In genomic region chr3:177281292-177281942, GRCh38 we compare ENCODE assay signal across 11 cellular contexts.
A peak's percentile ranks its signal among the peaks of the same experiment; 100 is the strongest.
DNase-seq lines count a peak whose midpoint lies in the region; ATAC-seq lines count a peak whose summit lies in the region.
"Had no signal": no experiment of that assay in that cellular context is flagged by ENCODE, and none has a peak within 500 bp of the region (broad histone marks: within the 10 kb centered on the region; RNA-seq: fewer than 3 reads in every experiment).

No MANE protein-coding gene starts in this region.

- peak; percentile 7 for DNase-seq in COLO668 (lab: John Stamatoyannopoulos, UW; ENCODE audit: unreplicated experiment)
- peak; percentile 29 for DNase-seq in OCI-M1 (lab: John Stamatoyannopoulos, UW)
- DNase-seq in left lobe of liver (ENCODE audit: low spot score): no peak
- DNase-seq in iPS-NIHi7 (ENCODE audit: extremely low spot score): no peak
- no peak for DNase-seq in ecto neural progenitor cell (ENCODE audit: low spot score)
- DNase-seq in GM03348 (ENCODE audit: low spot score): no peak
- DNase-seq: foreskin melanocyte; NCI-H524 treated with DMSO at 0.1 percent for 48 hours; stimulated activated CD4-positive, alpha-beta T cell treated with anti-CD3 and anti-CD28 coated beads, Interleukin-4, amount 100 ng/mL, for 24 hours had no signal

- peak; percentile 50 for ATAC-seq in HG02798 (IDR thresholded peaks at IDR 0.05; ENCODE audit: poor library complexity, unreplicated experiment)
- ATAC-seq in left lobe of liver: peak; percentile 13
- no peak for ATAC-seq in HG02588 (IDR thresholded peaks at IDR 0.05; ENCODE audit: unreplicated experiment)

Comparison
In these comparisons a context has a peak if more than half of its experiments do, and no peak if none do; other contexts are left out.
1. DNase-seq: peak in COLO668 (single experiment) and OCI-M1 (single experiment); none in left lobe of liver (single experiment), iPS-NIHi7 (single experiment), ecto neural progenitor cell (single experiment) and GM03348 (single experiment).